ENCODE assay signal across 11 cellular contexts in genomic region chr2:40680547-40680946, GRCh38.
DNase-seq lines count a peak whose midpoint lies in the region; ATAC-seq and TF ChIP-seq lines count a peak whose summit lies in the region.
"Had no signal": no experiment of that assay in that cellular context is flagged by ENCODE, and none has a peak within 500 bp of the region (broad histone marks: within the 10 kb centered on the region; RNA-seq: fewer than 3 reads in every experiment).

No MANE protein-coding gene starts in this region.

- TF ChIP-seq EP300 in stomach (IDR thresholded peaks at IDR 0.05), result no peak

- 5 to 20% (median 17%) methylated on average over 2 of the region's 2 CpGs for WGBS in stomach, 5 donors

- H3K27ac ChIP-seq in stomach, result no peak overlapping the region
- H3K27ac ChIP-seq: esophagus squamous epithelium had no signal

- DNase-seq in fibroblast of mammary gland (ENCODE audit: low read depth) (peak; percentile 38), stomach (no peak), SHP77 treated with DMSO at 0.1 percent for 48 hours (lab: John Stamatoyannopoulos, UW) (no peak), HT-29 (ENCODE audit: low spot score) (no peak)
- DNase-seq in effector CD4-positive, alpha-beta T cell, result no peak
- DNase-seq: activated naive CD4-positive, alpha-beta T cell treated with anti-CD3 and anti-CD28 coated beads for 36 hours; esophagus squamous epithelium; NCI-H2081 treated with DMSO at 0.1 percent for 48 hours had no signal

- no peak for TF ChIP-seq POLR2A in stomach (IDR thresholded peaks at IDR 0.05)

- H3K27me3 ChIP-seq in stomach, result no peaks in the 10 kb centered on the region
- H3K27me3 ChIP-seq: esophagus squamous epithelium had no signal

- H3K4me3 ChIP-seq in fibroblast of mammary gland (ENCODE audit: control insufficient read depth, low read depth, low read length) (no peak overlapping the region), stomach (peak overlapping the region in 2 of 4 donors; percentile 17 to 23)

- H3K36me3 ChIP-seq in stomach, result no peaks in the 10 kb centered on the region
- H3K36me3 ChIP-seq: esophagus squamous epithelium had no signal

- peaks cover 0 to 12% (median 4%) of the 10 kb centered on the region in 4 donors for H3K9me3 ChIP-seq in stomach
- H3K9me3 ChIP-seq: esophagus squamous epithelium had no signal

- no peaks in the 10 kb centered on the region for H3K4me1 ChIP-seq in stomach
- H3K4me1 ChIP-seq: esophagus squamous epithelium had no signal

- intact Hi-C loops in stomach (cut with DNase I; ENCODE audit: low total_unique reads), result no loop called here

- ATAC-seq in GM18502 (IDR thresholded peaks at IDR 0.05; ENCODE audit: poor library complexity, unreplicated experiment) (peak; percentile 99), GM21526 (IDR thresholded peaks at IDR 0.05; ENCODE audit: low FRiP score, unreplicated experiment) (peak; percentile 77), HG03457 (IDR thresholded peaks at IDR 0.05; ENCODE audit: unreplicated experiment) (peak; percentile 90)

- TF ChIP-seq CTCF in fibroblast of mammary gland (conservative IDR thresholded peaks at IDR 0.05; ENCODE audit: control insufficient read depth, insufficient read depth, low read depth, low read length), result no peak
- no peak for TF ChIP-seq CTCF in stomach (IDR thresholded peaks at IDR 0.05)
